Comparison of ENCODE assay signal across 1 cellular context in the genomic region with DNA sequence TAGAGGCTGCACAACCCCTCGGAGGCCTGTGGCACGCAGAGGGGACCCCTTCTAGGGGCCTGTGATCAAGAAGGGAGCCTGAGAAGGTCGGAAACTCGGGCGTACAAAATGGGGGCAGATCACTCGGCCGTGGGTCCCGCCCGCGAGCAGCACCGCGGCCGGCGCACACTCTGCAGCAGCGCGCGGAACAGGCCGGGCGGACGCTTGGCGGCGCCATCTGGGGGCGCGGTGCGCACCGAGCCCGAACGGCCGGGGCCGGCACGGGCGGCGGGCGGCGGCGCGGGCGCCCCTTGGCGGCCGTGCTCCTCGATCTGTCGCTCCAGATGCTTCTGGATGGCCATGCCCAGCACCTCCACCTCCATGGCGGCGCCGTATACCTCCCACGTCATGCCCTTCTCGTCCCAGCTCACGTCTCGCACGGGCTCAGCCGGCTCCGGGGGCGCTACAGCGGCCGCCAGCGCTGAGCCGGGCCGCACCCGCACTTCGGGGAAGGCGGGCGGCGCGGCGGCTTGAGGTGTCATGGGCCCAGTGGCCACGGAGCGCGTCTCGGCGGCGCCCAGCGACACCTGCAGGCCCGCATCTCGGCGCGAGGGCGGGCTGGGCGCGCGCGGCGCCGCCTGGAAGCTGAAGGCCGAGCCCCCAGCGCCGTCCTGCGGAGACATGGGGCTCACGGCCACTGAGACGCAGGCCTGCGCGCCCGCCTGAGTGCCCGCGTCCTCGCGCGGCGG.
TF ChIP-seq lines count a peak whose summit lies in the region.

No MANE protein-coding gene starts in this region.

TF ChIP-seq in GM12878, 131 proteins besides CTCF, POLR2A, EP300 and RAD21:
- no peak for TF ChIP-seq TARDBP (IDR thresholded peaks at IDR 0.05; ENCODE audit: borderline replicate concordance)
- no peak for TF ChIP-seq PAX5 (IDR thresholded peaks at IDR 0.05; ENCODE audit: borderline replicate concordance, low read depth, low read length)
- no peak for TF ChIP-seq NBN (IDR thresholded peaks at IDR 0.05)
- no peak for TF ChIP-seq YBX1 (IDR thresholded peaks at IDR 0.05)
- TF ChIP-seq CREM (IDR thresholded peaks at IDR 0.05; ENCODE audit: low read depth) = no peak
- no peak for TF ChIP-seq FOXM1 (IDR thresholded peaks at IDR 0.05; ENCODE audit: low read depth, low read length)
- no peak for TF ChIP-seq SP1 (IDR thresholded peaks at IDR 0.05; ENCODE audit: low read depth, low read length)
- peak; percentile 68 for TF ChIP-seq HDAC6 (IDR thresholded peaks at IDR 0.05; ENCODE audit: unreplicated experiment)
- TF ChIP-seq MYC (IDR thresholded peaks at IDR 0.05; ENCODE audit: insufficient read depth, insufficient read length, insufficient replicate concordance, low read length, severe bottlenecking) = no peak
- no peak for TF ChIP-seq SIX5 (IDR thresholded peaks at IDR 0.05; ENCODE audit: low read depth, low read length, severe bottlenecking)
- no peak for TF ChIP-seq SMC3 (IDR thresholded peaks at IDR 0.05; ENCODE audit: borderline replicate concordance, low read length)
- 0 out of 4 replicates have a peak, but pooled peaks of 1 of the 2 experiments have one; percentile 9 for TF ChIP-seq BHLHE40 (IDR thresholded peaks at IDR 0.05; ENCODE audit: borderline replicate concordance in 1 of 2, low read depth in 2 of 2, low read length in 1 of 2)
- no peak for TF ChIP-seq HDAC2 (IDR thresholded peaks at IDR 0.05)
- 0 out of 2 replicates have a peak, but pooled peaks have one; percentile 25 for TF ChIP-seq YY1 (IDR thresholded peaks at IDR 0.05; ENCODE audit: low read depth, low read length)
